ENCODE assay signal across 8 cellular contexts in genomic region chr2:127386246-127386645, GRCh38. TPM values are rescaled to one million over a fixed set of nuclear protein-coding genes. Genes with fewer than 3 reads are reported as not detected.
DNase-seq lines count a peak whose midpoint lies in the region; ATAC-seq, FAIRE-seq and TF ChIP-seq lines count a peak whose summit lies in the region.

No MANE protein-coding gene starts in this region.

- no peaks in the 10 kb centered on the region for H3K36me3 ChIP-seq in GM06990 (ENCODE audit: control insufficient read depth, insufficient read depth, low read length)
- H3K36me3 ChIP-seq in OCI-LY1 (ENCODE audit: insufficient read depth, low read length): no peaks in the 10 kb centered on the region
- no peaks in the 10 kb centered on the region for H3K36me3 ChIP-seq in endothelial cell of umbilical vein (ENCODE audit: control insufficient read depth in 2 of 2, extremely low read depth in 1 of 2, insufficient read depth in 2 of 2, low read length in 2 of 2)

- H3K27me3 ChIP-seq in GM06990 (replicated peaks; ENCODE audit: control insufficient read depth, insufficient read depth, low read length) (no peaks in the 10 kb centered on the region), OCI-LY1 (ENCODE audit: insufficient read depth, low read length) (no peaks in the 10 kb centered on the region), endothelial cell of umbilical vein (ENCODE audit: control insufficient read depth in 2 of 2, insufficient read depth in 2 of 2, low read length in 2 of 2) (no peaks in the 10 kb centered on the region)

- no TSS peak for BruUV-seq in endothelial cell of umbilical vein (replicated peaks; lab: Mats Ljungman, UMichigan)

- peak overlapping the region; percentile 75 for H3K4me3 Mint-ChIP-seq in progenitor cell of endocrine pancreas (ENCODE audit: low read depth)

- no peak for ATAC-seq in HG03520 (IDR thresholded peaks at IDR 0.05; ENCODE audit: unreplicated experiment)
- ATAC-seq in HG03025 (IDR thresholded peaks at IDR 0.05; ENCODE audit: low FRiP score, unreplicated experiment): no peak

- H4K20me1 ChIP-seq in OCI-LY1 (ENCODE audit: insufficient read depth, low read length): no peaks in the 10 kb centered on the region
- peaks cover 8% of the 10 kb centered on the region for H4K20me1 ChIP-seq in endothelial cell of umbilical vein (replicated peaks; ENCODE audit: control insufficient read depth, extremely low read depth, insufficient read depth, low read length)

- dilution Hi-C loops in endothelial cell of umbilical vein (cut with MboI; ENCODE audit: extremely low pct_ligation_motif_present, low sequenced_read_pairs): no loop called here

- no peak for DNase-seq in GM06990 (ENCODE audit: extremely low read depth, insufficient read length)
- no peak for DNase-seq in endothelial cell of umbilical vein (ENCODE audit: low read depth, low spot score)
- no peak for DNase-seq in progenitor cell of endocrine pancreas (ENCODE audit: low spot score, unreplicated experiment)
- no peak for DNase-seq in activated CD8-positive, alpha-beta memory T cell treated with anti-CD3 and anti-CD28 coated beads, Interleukin-2, amount 50 U/mL, for 4 hours
- DNase-seq in C1 segment of cervical spinal cord (lab: John Stamatoyannopoulos, UW): no peak

- TF ChIP-seq POLR2A in endothelial cell of umbilical vein (IDR thresholded peaks at IDR 0.05; ENCODE audit: low read depth, low read length): no peak

- H3K4me2 ChIP-seq in OCI-LY1 (ENCODE audit: low read length) (peak overlapping the region; percentile 78), endothelial cell of umbilical vein (ENCODE audit: insufficient read depth, low read length) (peak overlapping the region; percentile 74)

- no peaks in the 10 kb centered on the region for H3K36me3 Mint-ChIP-seq in progenitor cell of endocrine pancreas (ENCODE audit: insufficient read depth)

- no peaks in the 10 kb centered on the region for H3K9me3 Mint-ChIP-seq in progenitor cell of endocrine pancreas (ENCODE audit: low read depth)

- no peaks in the 10 kb centered on the region; the same call in 1 of the 2 replicates for H3F3A ChIP-seq in OCI-LY1 (ENCODE audit: insufficient read depth, low read length)

- no peak for TF ChIP-seq CTCF in GM06990 (IDR thresholded peaks at IDR 0.05; ENCODE audit: insufficient read depth, low read length, poor library complexity, severe bottlenecking)
- TF ChIP-seq CTCF in OCI-LY1 (IDR thresholded peaks at IDR 0.05; ENCODE audit: low read length): no peak
- no peak for TF ChIP-seq CTCF in endothelial cell of umbilical vein (IDR thresholded peaks at IDR 0.05; ENCODE audit: extremely low read depth in 1 of 2, insufficient read depth in 1 of 2, low read depth in 1 of 2, low read length in 2 of 2)
- TF ChIP-seq CTCF in progenitor cell of endocrine pancreas (IDR thresholded peaks at IDR 0.05; ENCODE audit: unreplicated experiment): no peak

- H3K9me3 ChIP-seq in OCI-LY1 (ENCODE audit: low read length): no peaks in the 10 kb centered on the region
- H3K9me3 ChIP-seq in endothelial cell of umbilical vein (replicated peaks; ENCODE audit: control insufficient read depth, insufficient read depth, low read length): no peaks in the 10 kb centered on the region

- H3K27me3 Mint-ChIP-seq in progenitor cell of endocrine pancreas: no peaks in the 10 kb centered on the region

- H3K4me3 ChIP-seq in GM06990 (replicated peaks; ENCODE audit: low read depth, low read length): peak overlapping the region; percentile 91
- H3K4me3 ChIP-seq in OCI-LY1 (ENCODE audit: low read depth, low read length, poor library complexity, severe bottlenecking): peak overlapping the region; percentile 89
- H3K4me3 ChIP-seq in endothelial cell of umbilical vein (replicated peaks in 1 of 3; ENCODE audit: insufficient read depth in 1 of 3, low read depth in 1 of 3, low read length in 3 of 3): peak overlapping the region in 1 of 3 experiments; percentile 61

- H2AFZ ChIP-seq in OCI-LY1 (ENCODE audit: low read length): no peak overlapping the region
- no peak overlapping the region for H2AFZ ChIP-seq in endothelial cell of umbilical vein (ENCODE audit: low read depth, low read length)

- H3K4me1 ChIP-seq in OCI-LY1 (ENCODE audit: insufficient read depth, low read length, severe bottlenecking) (peaks cover 48% of the 10 kb centered on the region), endothelial cell of umbilical vein (ENCODE audit: control insufficient read depth, extremely low read depth, insufficient read depth, low read length) (peaks cover 33% of the 10 kb centered on the region)

- H3K9ac ChIP-seq in OCI-LY1 (ENCODE audit: low read length) (peak overlapping the region; percentile 62), endothelial cell of umbilical vein (replicated peaks; ENCODE audit: extremely low read depth, insufficient read depth, low read length) (no peak overlapping the region)

- CTCF ChIA-PET in endothelial cell of umbilical vein (lab: Charles Lee): interaction anchor here (1.0 to 2.0 kb wide), 3 partner anchors 29 to 93 kb away, joined by 3 to 6 read pairs (median 5); no protein-coding TSS in a partner anchor

- FAIRE-seq in endothelial cell of umbilical vein (lab: Jason Lieb, UNC): no peak

- peaks cover 29% of the 10 kb centered on the region for H3K4me1 Mint-ChIP-seq in progenitor cell of endocrine pancreas (ENCODE audit: low read depth)

- H3K79me2 ChIP-seq in OCI-LY1 (ENCODE audit: insufficient read depth, low read length) (peaks cover 49% of the 10 kb centered on the region), endothelial cell of umbilical vein (ENCODE audit: control insufficient read depth, insufficient read depth, low read length) (peaks cover 49% of the 10 kb centered on the region)

- POLR2A ChIA-PET in endothelial cell of umbilical vein (lab: Charles Lee): no interaction called here

- peaks cover 4% of the 10 kb centered on the region for H3K9me1 ChIP-seq in endothelial cell of umbilical vein (replicated peaks; ENCODE audit: control insufficient read depth, extremely low read depth, insufficient read depth, low read length)

- H3K27ac ChIP-seq in OCI-LY1 (ENCODE audit: low read depth, low read length, poor library complexity, severe bottlenecking) (peak overlapping the region; percentile 73), endothelial cell of umbilical vein (ENCODE audit: insufficient read depth, low read depth, low read length) (no peak overlapping the region)

- H3K9me2 ChIP-seq in OCI-LY1 (ENCODE audit: low read depth, low read length): no peaks in the 10 kb centered on the region

- intact Hi-C loops in endothelial cell of umbilical vein (cut with micrococcal nuclease): loop anchor here (2.0 to 5.0 kb wide), 2 partner anchors 36 to 321 kb away; no protein-coding TSS in a partner anchor

- H3K27ac Mint-ChIP-seq in progenitor cell of endocrine pancreas: no peak overlapping the region

TF ChIP-seq in endothelial cell of umbilical vein, 7 proteins besides CTCF, POLR2A, EP300 and RAD21:
- no peak for TF ChIP-seq FOS (IDR thresholded peaks at IDR 0.05; ENCODE audit: borderline replicate concordance, insufficient read depth, low read length)
- no peak for TF ChIP-seq EZH2 (IDR thresholded peaks at IDR 0.05; ENCODE audit: borderline replicate concordance, low read depth, low read length, severe bottlenecking)
- no peak for TF ChIP-seq MAX (IDR thresholded peaks at IDR 0.05; ENCODE audit: insufficient read depth, insufficient read length)
- no peak for TF ChIP-seq JUN (IDR thresholded peaks at IDR 0.05; ENCODE audit: borderline replicate concordance, insufficient read depth, insufficient read length, low read depth)
- TF ChIP-seq POLR2AphosphoS5 (IDR thresholded peaks at IDR 0.05; ENCODE audit: insufficient read depth, low read depth, low read length): no peak
- TF ChIP-seq GATA2 (IDR thresholded peaks at IDR 0.05; ENCODE audit: insufficient read depth, insufficient read length, low read depth, low read length): no peak
- TF ChIP-seq MYC (IDR thresholded peaks at IDR 0.05; ENCODE audit: low read depth, low read length): no peak

RNA-seq across cellular contexts. Expression of gene MAP3K2, which starts 1.5 kb away (rescaled TPM):
- total RNA-seq in endothelial cell of umbilical vein (20.5 and 25.7 TPM in 2 replicates), progenitor cell of endocrine pancreas (33.9 and 34.5 TPM in 2 replicates)
- 2.6 and 3.4 TPM in 2 replicates for polyA plus RNA-seq in endothelial cell of umbilical vein
- polyA plus RNA-seq in endothelial cell of umbilical vein (2011; cell fraction: cytosol; rRNA removed): 3.4 TPM in 2 replicates
- polyA plus RNA-seq in endothelial cell of umbilical vein (2011; cell fraction: nucleus; rRNA removed): 11.8 and 12.3 TPM in 2 replicates
- polyA plus RNA-seq in endothelial cell of umbilical vein (2012): 7.5 and 7.7 TPM in 2 replicates
- 14.2 and 20.6 TPM in 2 replicates for polyA minus RNA-seq in endothelial cell of umbilical vein
- 39.7 TPM for polyA minus RNA-seq in endothelial cell of umbilical vein (2011; cell fraction: cytosol; rRNA and poly(A)+ RNA removed)
- polyA minus RNA-seq in endothelial cell of umbilical vein (2011; cell fraction: nucleus; rRNA and poly(A)+ RNA removed): 20.2 and 21.3 TPM in 2 replicates

RNA-seq across cellular contexts. Expression of gene PROC, which starts 32.0 kb away (rescaled TPM):
- total RNA-seq in endothelial cell of umbilical vein (not detected in 2 replicates), progenitor cell of endocrine pancreas (18.7 and 25.3 TPM in 2 replicates)
- 0.06 TPM in 1 of 2 replicates, not detected in the other for polyA plus RNA-seq in endothelial cell of umbilical vein
- not detected in 2 replicates for polyA plus RNA-seq in endothelial cell of umbilical vein (2011; cell fraction: cytosol; rRNA removed)
- polyA plus RNA-seq in endothelial cell of umbilical vein (2011; cell fraction: nucleus; rRNA removed): 0.18 TPM in 1 of 2 replicates, not detected in the other
- polyA plus RNA-seq in endothelial cell of umbilical vein (2012): 0.13 TPM in 1 of 2 replicates, not detected in the other
- not detected in 2 replicates for polyA minus RNA-seq in endothelial cell of umbilical vein
- polyA minus RNA-seq in endothelial cell of umbilical vein (2011; cell fraction: cytosol; rRNA and poly(A)+ RNA removed): not detected
- polyA minus RNA-seq in endothelial cell of umbilical vein (2011; cell fraction: nucleus; rRNA and poly(A)+ RNA removed): not detected in 2 replicates

Comparison
In these comparisons a context has a peak if more than half of its experiments do, and no peak if none do; other contexts are left out.
1. RNA of gene PROC, which starts 32.0 kb away (total RNA-seq): 18.7 to 25.3 TPM in progenitor cell of endocrine pancreas; not detected in endothelial cell of umbilical vein; every median in the first group is over 10 times any median in the second.